Comparison of ENCODE assay signal across 20 cellular contexts in genomic region chrX:50157545-50158125, GRCh38. TPM values are rescaled to one million over a fixed set of nuclear protein-coding genes. Genes with fewer than 3 reads are reported as not detected.
DNase-seq lines count a peak whose midpoint lies in the region; ATAC-seq and TF ChIP-seq lines count a peak whose summit lies in the region.
"Had no signal": no experiment of that assay in that cellular context is flagged by ENCODE, and none has a peak within 500 bp of the region (broad histone marks: within the 10 kb centered on the region; RNA-seq: fewer than 3 reads in every experiment).

No MANE protein-coding gene starts in this region.

- peaks cover 62% of the 10 kb centered on the region for H3K9me3 Mint-ChIP-seq in nephron progenitor cell
- no peaks in the 10 kb centered on the region for H3K9me3 Mint-ChIP-seq in activated CD8-positive, alpha-beta memory T cell treated with anti-CD3 and anti-CD28 coated beads, Interleukin-2, amount 10 ng/mL, durations not matched to agents 7 days and 5 days (ENCODE audit: low read depth)

- CTCF ChIA-PET in activated CD8-positive, alpha-beta memory T cell treated with anti-CD3 and anti-CD28 coated beads, Interleukin-2, amount 10 ng/mL, durations not matched to agents 7 days and 5 days (lab: Charles Lee), result no interaction called here

- ATAC-seq in GM21360 (IDR thresholded peaks at IDR 0.05; ENCODE audit: unreplicated experiment), result no peak
- no peak for ATAC-seq in activated CD8-positive, alpha-beta memory T cell treated with anti-CD3 and anti-CD28 coated beads, Interleukin-2, amount 10 ng/mL, durations not matched to agents 7 days and 5 days
- ATAC-seq: activated CD8-positive, alpha-beta T cell treated with anti-CD3 and anti-CD28 coated beads, Interleukin-2, amount 10 ng/mL, durations not matched to agents 7 days and 5 days; left lobe of liver; T-helper 17 cell had no signal

- peak overlapping the region; percentile 96 for H3K27ac Mint-ChIP-seq in nephron progenitor cell
- H3K27ac Mint-ChIP-seq in activated CD8-positive, alpha-beta memory T cell treated with anti-CD3 and anti-CD28 coated beads, Interleukin-2, amount 10 ng/mL, durations not matched to agents 7 days and 5 days, result no peak overlapping the region
- H3K27ac Mint-ChIP-seq: activated CD8-positive, alpha-beta T cell treated with anti-CD3 and anti-CD28 coated beads, Interleukin-2, amount 10 ng/mL, durations not matched to agents 7 days and 5 days; activated naive CD8-positive, alpha-beta T cell; T-helper 17 cell had no signal

- no peak overlapping the region for H3K4me3 ChIP-seq in epithelial cell of esophagus (ENCODE audit: low read length)
- H3K4me3 ChIP-seq: SJSA1 had no signal

- H3K4me3 Mint-ChIP-seq in nephron progenitor cell, result no peak overlapping the region
- no peak overlapping the region for H3K4me3 Mint-ChIP-seq in activated CD8-positive, alpha-beta memory T cell treated with anti-CD3 and anti-CD28 coated beads, Interleukin-2, amount 10 ng/mL, durations not matched to agents 7 days and 5 days
- H3K4me3 Mint-ChIP-seq: activated CD8-positive, alpha-beta T cell treated with anti-CD3 and anti-CD28 coated beads, Interleukin-2, amount 10 ng/mL, durations not matched to agents 7 days and 5 days; activated naive CD8-positive, alpha-beta T cell; brain; T-helper 17 cell had no signal

- H3K4me1 Mint-ChIP-seq in nephron progenitor cell, result peaks cover 33% of the 10 kb centered on the region
- peaks cover 2% of the 10 kb centered on the region for H3K4me1 Mint-ChIP-seq in activated CD8-positive, alpha-beta memory T cell treated with anti-CD3 and anti-CD28 coated beads, Interleukin-2, amount 10 ng/mL, durations not matched to agents 7 days and 5 days
- H3K4me1 Mint-ChIP-seq: brain, T-helper 17 cell had no signal

- peaks cover 8% of the 10 kb centered on the region for H3K27me3 Mint-ChIP-seq in nephron progenitor cell (ENCODE audit: low read depth, poor library complexity)
- peaks cover 5% of the 10 kb centered on the region for H3K27me3 Mint-ChIP-seq in activated CD8-positive, alpha-beta memory T cell treated with anti-CD3 and anti-CD28 coated beads, Interleukin-2, amount 10 ng/mL, durations not matched to agents 7 days and 5 days
- H3K27me3 Mint-ChIP-seq: activated naive CD8-positive, alpha-beta T cell; T-helper 17 cell had no signal

- TF ChIP-seq CTCF in epithelial cell of esophagus (IDR thresholded peaks at IDR 0.05; ENCODE audit: insufficient read depth, low read depth, low read length, missing control alignments) (no peak), nephron progenitor cell (IDR thresholded peaks at IDR 0.05) (no peak)

- peak; percentile 2 for DNase-seq in ELR (ENCODE audit: low read depth)
- peak; percentile 54 for DNase-seq in RPMI7951 (ENCODE audit: low read depth)
- peak; percentile 11 for DNase-seq in epithelial cell of esophagus (ENCODE audit: low read depth)
- DNase-seq in nephron progenitor cell, result no peak
- no peak for DNase-seq in activated CD8-positive, alpha-beta memory T cell treated with anti-CD3 and anti-CD28 coated beads, Interleukin-2, amount 10 ng/mL, durations not matched to agents 7 days and 5 days
- no peak for DNase-seq in activated CD4-positive, alpha-beta T cell treated with anti-CD3 and anti-CD28 coated beads, Interleukin-2, amount 50 U/mL, for 48 hours
- DNase-seq: activated CD8-positive, alpha-beta T cell treated with anti-CD3 and anti-CD28 coated beads, Interleukin-2, amount 10 ng/mL, durations not matched to agents 7 days and 5 days; NCI-H1105; NCI-H748 treated with DMSO at 0.1 percent for 48 hours; nucleus accumbens; retina; stimulated activated CD4-positive, alpha-beta T cell treated with anti-CD3 and anti-CD28 coated beads, Interleukin-15, amount 100 ng/mL, for 24 hours; T-helper 17 cell had no signal

- H3K36me3 Mint-ChIP-seq in nephron progenitor cell (ENCODE audit: low read depth), result peaks cover 4% of the 10 kb centered on the region
- no peaks in the 10 kb centered on the region for H3K36me3 Mint-ChIP-seq in activated CD8-positive, alpha-beta memory T cell treated with anti-CD3 and anti-CD28 coated beads, Interleukin-2, amount 10 ng/mL, durations not matched to agents 7 days and 5 days
- H3K36me3 Mint-ChIP-seq: activated naive CD8-positive, alpha-beta T cell; brain had no signal

RNA-seq across cellular contexts. Expression of gene AKAP4, which starts 43.2 kb away (rescaled TPM):
- not detected in 2 replicates for total RNA-seq in RPMI7951 (2014; rRNA removed; shearing (Covaris generic))
- total RNA-seq in activated CD8-positive, alpha-beta memory T cell treated with anti-CD3 and anti-CD28 coated beads, Interleukin-2, amount 10 ng/mL, durations not matched to agents 7 days and 5 days, result not detected
- total RNA-seq: activated CD8-positive, alpha-beta T cell treated with anti-CD3 and anti-CD28 coated beads, Interleukin-2, amount 10 ng/mL, durations not matched to agents 7 days and 5 days; dermis microvascular lymphatic vessel endothelial cell; glomerular endothelial cell; left lobe of liver; SJSA1; T-helper 17 cell had no signal

RNA-seq across cellular contexts. Expression of gene CCNB3, which starts 46.9 kb away (rescaled TPM):
- total RNA-seq in RPMI7951 (2014; rRNA removed; shearing (Covaris generic)), result 0.48 and 1.2 TPM in 2 replicates
- total RNA-seq in activated CD8-positive, alpha-beta memory T cell treated with anti-CD3 and anti-CD28 coated beads, Interleukin-2, amount 10 ng/mL, durations not matched to agents 7 days and 5 days, result under 1 TPM; 0.23 to 0.49 TPM

Comparison
In these comparisons a context has a peak if more than half of its experiments do, and no peak if none do; other contexts are left out.
1. DNase-seq: peak in ELR (single experiment), RPMI7951 (single experiment) and epithelial cell of esophagus (single experiment); none in nephron progenitor cell (single experiment), activated CD8-positive, alpha-beta memory T cell treated with anti-CD3 and anti-CD28 coated beads, Interleukin-2, amount 10 ng/mL, durations not matched to agents 7 days and 5 days (single experiment) and activated CD4-positive, alpha-beta T cell treated with anti-CD3 and anti-CD28 coated beads, Interleukin-2, amount 50 U/mL, for 48 hours (0 of 2).